ENCODE assay signal across 34 cellular contexts in the genomic region with DNA sequence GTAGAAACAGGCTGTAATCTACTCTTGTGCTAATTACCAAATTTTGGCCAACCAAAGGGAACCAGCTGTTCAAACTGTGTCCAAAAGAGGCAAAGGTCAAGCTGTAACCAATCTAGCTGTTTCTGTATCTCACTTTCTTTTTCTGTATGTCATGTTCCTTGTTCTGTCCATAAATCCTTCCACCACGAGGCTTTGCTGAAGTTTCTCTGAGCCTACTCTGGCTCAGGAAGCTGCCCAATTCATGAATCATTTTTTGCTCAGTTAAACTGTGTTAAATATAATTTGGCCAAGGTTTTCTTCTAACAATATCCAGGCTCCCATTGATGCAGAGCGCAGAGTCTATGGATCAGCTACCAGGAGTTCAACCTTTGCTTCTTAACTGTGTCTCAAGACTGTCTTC.
"Had no signal": no experiment of that assay in that cellular context is flagged by ENCODE, and none has a peak within 500 bp of the region (broad histone marks: within the 10 kb centered on the region; RNA-seq: fewer than 3 reads in every experiment).

No MANE protein-coding gene starts in this region.

- H3K27me3 ChIP-seq: adrenal gland, body of pancreas, brain microvascular endothelial cell, breast epithelium had no signal

- H3K4me1 ChIP-seq: adrenal gland, body of pancreas, breast epithelium had no signal

- H3K4me3 ChIP-seq: adrenal gland, body of pancreas, breast epithelium had no signal

- H3K9me3 ChIP-seq: adrenal gland, body of pancreas, breast epithelium had no signal

- ATAC-seq: activated CD8-positive, alpha-beta T cell treated with anti-CD3 and anti-CD28 coated beads for 36 hours; activated naive CD4-positive, alpha-beta T cell treated with anti-CD3 and anti-CD28 coated beads, Interleukin-2, amount 50 U/mL, for 72 hours; activated T-cell treated with anti-CD3 and anti-CD28 coated beads, Interleukin-2, amount 50 U/mL, for 4 hours; activated T-cell treated with anti-CD3 and anti-CD28 coated beads, Interleukin-2, amount 50 U/mL, for 72 hours; activated T-helper 17 cell treated with anti-CD3 and anti-CD28 coated beads, Interleukin-2, amount 50 U/mL, for 72 hours; body of pancreas had no signal

- FAIRE-seq: astrocyte, TTC549 had no signal

- H3K36me3 ChIP-seq: adrenal gland, brain microvascular endothelial cell, breast epithelium had no signal

- DNase-seq: activated B cell treated with CpG ODN at 0.5 μM for 24 hours; activated CD4-positive, alpha-beta memory T cell treated with anti-CD3 and anti-CD28 coated beads for 36 hours; activated CD4-positive, alpha-beta T cell treated with anti-CD3 and anti-CD28 coated beads for 4 hours; activated CD4-positive, alpha-beta T cell treated with anti-CD3 and anti-CD28 coated beads, Interleukin-2, amount 10 ng/mL, durations not matched to agents 24 days and 14 days; activated CD4-positive, alpha-beta T cell treated with anti-CD3 and anti-CD28 coated beads, Interleukin-2, amount 50 U/mL, for 1 hour; activated CD4-positive, alpha-beta T cell treated with anti-CD3 and anti-CD28 coated beads, Interleukin-2, amount 50 U/mL, for 4 hours; activated CD4-positive, CD25-positive, alpha-beta regulatory T cell treated with anti-CD3 and anti-CD28 coated beads, Interleukin-2, amount 50 U/mL, for 72 hours; activated CD8-positive, alpha-beta memory T cell treated with anti-CD3 and anti-CD28 coated beads, Interleukin-2, amount 50 U/mL, for 4 hours; activated CD8-positive, alpha-beta T cell treated with anti-CD3 and anti-CD28 coated beads for 36 hours; activated effector memory CD4-positive, alpha-beta T cell treated with anti-CD3 and anti-CD28 coated beads, Interleukin-2, amount 50 U/mL, for 16 hours; activated gamma-delta T cell treated with Interleukin-2 at 50 U/mL for 16 hours; activated naive CD4-positive, alpha-beta T cell; activated naive CD4-positive, alpha-beta T cell treated with anti-CD3 and anti-CD28 coated beads for 36 hours; activated naive CD4-positive, alpha-beta T cell treated with anti-CD3 and anti-CD28 coated beads, Interleukin-2, amount 50 U/mL, for 16 hours; activated naive CD8-positive, alpha-beta T cell treated with anti-CD3 and anti-CD28 coated beads for 36 hours; activated T-cell treated with anti-CD3 and anti-CD28 coated beads for 4 hours; activated T-cell treated with anti-CD3 and anti-CD28 coated beads, Interleukin-2, amount 50 U/mL, for 1 hour; activated T-cell treated with anti-CD3 and anti-CD28 coated beads, Interleukin-2, amount 50 U/mL, for 4 hours; activated T-cell treated with anti-CD3 and anti-CD28 coated beads, Interleukin-2, amount 50 U/mL, for 72 hours; adrenal gland; amniotic stem cell; aorta; body of pancreas; brain microvascular endothelial cell; central memory CD4-positive, alpha-beta T cell; T-helper 1 cell; T-helper 2 cell; T-helper 9 cell had no signal

- H3K27ac ChIP-seq: adrenal gland, body of pancreas, brain microvascular endothelial cell, breast epithelium, VCaP had no signal
